In genomic region chr4:51842167-51842553, GRCh38 we compare ENCODE assay signal across 8 cellular contexts.
DNase-seq lines count a peak whose midpoint lies in the region; ATAC-seq lines count a peak whose summit lies in the region.

No MANE protein-coding gene starts in this region.

- DNase-seq in AG20443 (ENCODE audit: low spot score) (peak; percentile 42), HS-27A (ENCODE audit: low read depth) (peak; percentile 17), retina (no peak)
- DNase-seq in stimulated activated naive CD4-positive, alpha-beta T cell treated with Interleukin-2 at 50 U/mL for 16 hours (lab: John Stamatoyannopoulos, UW), result peak; percentile 4
- DNase-seq in activated CD4-positive, alpha-beta T cell treated with anti-CD3 and anti-CD28 coated beads, Interleukin-2, amount 50 U/mL, for 48 hours, result no peak

- H3K27ac ChIP-seq in angular gyrus (ENCODE audit: low read depth, low read length) (peak overlapping the region; percentile 22), iPS-18a (ENCODE audit: low read length) (no peak overlapping the region)

- peak overlapping the region; percentile 51 for H3K9ac ChIP-seq in iPS-18a (ENCODE audit: low read length)

- H3K4me3 ChIP-seq in iPS-18a (ENCODE audit: low read length), result peak overlapping the region; percentile 79

- no peaks in the 10 kb centered on the region for H3K9me3 ChIP-seq in iPS-18a (ENCODE audit: control insufficient read depth, low read depth, low read length)

- no peak for ATAC-seq in GM21529 (IDR thresholded peaks at IDR 0.05; ENCODE audit: unreplicated experiment)

- peaks cover 9% of the 10 kb centered on the region for H3K4me1 ChIP-seq in iPS-18a (ENCODE audit: control insufficient read depth, low read depth, low read length)

- H3K27me3 ChIP-seq in iPS-18a (ENCODE audit: control insufficient read depth, insufficient read depth, low read length), result peaks cover 22% of the 10 kb centered on the region

- no peaks in the 10 kb centered on the region for H3K36me3 ChIP-seq in iPS-18a (ENCODE audit: control insufficient read depth, low read depth, low read length)

Comparison
In these comparisons a context has a peak if more than half of its experiments do, and no peak if none do; other contexts are left out.
1. DNase-seq: peak in AG20443 (single experiment), HS-27A (single experiment) and stimulated activated naive CD4-positive, alpha-beta T cell treated with Interleukin-2 at 50 U/mL for 16 hours (single experiment); none in retina (single experiment) and activated CD4-positive, alpha-beta T cell treated with anti-CD3 and anti-CD28 coated beads, Interleukin-2, amount 50 U/mL, for 48 hours (0 of 2).